11 cellular contexts compared by ENCODE assay signal in genomic region chr15:99239545-99240198, GRCh38. TPM values are rescaled to one million over a fixed set of nuclear protein-coding genes. Genes with fewer than 3 reads are reported as not detected.
DNase-seq lines count a peak whose midpoint lies in the region; ATAC-seq and TF ChIP-seq lines count a peak whose summit lies in the region.
"Had no signal": no experiment of that assay in that cellular context is flagged by ENCODE, and none has a peak within 500 bp of the region (broad histone marks: within the 10 kb centered on the region; RNA-seq: fewer than 3 reads in every experiment).

No MANE protein-coding gene starts in this region.

- DNase-seq in brain microvascular endothelial cell = peak; percentile 48
- DNase-seq in activated effector memory CD4-positive, alpha-beta T cell treated with Interleukin-2 at 50 U/mL for 16 hours = no peak
- DNase-seq in ovary = no peak
- no peak for DNase-seq in amniotic stem cell (lab: John Stamatoyannopoulos, UW)
- DNase-seq in NCI-H1092 treated with DMSO at 0.1 percent for 48 hours (lab: John Stamatoyannopoulos, UW) = no peak
- DNase-seq: effector CD4-positive, alpha-beta T cell; NCI-H524; testis had no signal

- TF ChIP-seq EP300 in ovary (IDR thresholded peaks at IDR 0.05) = no peak

- intact Hi-C loops in ovary (cut with DNase I) = no loop called here

- WGBS in ovary, 3 donors = 77 to 85% (median 81%) methylated on average over 1 of the region's 1 CpG

- TF ChIP-seq CTCF in brain microvascular endothelial cell (IDR thresholded peaks at IDR 0.05; ENCODE audit: low read depth, low read length, missing control alignments) = no peak
- TF ChIP-seq CTCF in ovary (IDR thresholded peaks at IDR 0.05) = no peak

- H3K27me3 ChIP-seq in brain microvascular endothelial cell (replicated peaks) = no peaks in the 10 kb centered on the region
- H3K27me3 ChIP-seq in ovary = no peaks in the 10 kb centered on the region
- H3K27me3 ChIP-seq: testis had no signal

- H3K4me3 ChIP-seq in brain microvascular endothelial cell (ENCODE audit: low read depth, low read length) = no peak overlapping the region
- H3K4me3 ChIP-seq in ovary = no peak overlapping the region
- H3K4me3 ChIP-seq: testis had no signal

- H3K36me3 ChIP-seq in brain microvascular endothelial cell (replicated peaks) = peaks cover 11% of the 10 kb centered on the region
- no peaks in the 10 kb centered on the region for H3K36me3 ChIP-seq in ovary

- ATAC-seq in GM18505 (IDR thresholded peaks at IDR 0.05; ENCODE audit: unreplicated experiment) = peak; percentile 94
- ATAC-seq in GM21390 (IDR thresholded peaks at IDR 0.05; ENCODE audit: unreplicated experiment) = peak; percentile 89
- peak; percentile 70 for ATAC-seq in HG03139 (IDR thresholded peaks at IDR 0.05; ENCODE audit: unreplicated experiment)

- H3K9me3 ChIP-seq in ovary = no peaks in the 10 kb centered on the region
- H3K9me3 ChIP-seq: testis had no signal

- TF ChIP-seq POLR2A in GM18505 (IDR thresholded peaks at IDR 0.05; ENCODE audit: borderline replicate concordance, extremely low read depth, insufficient read depth, insufficient read length) (no peak), ovary (IDR thresholded peaks at IDR 0.05) (no peak)

- in situ Hi-C loops in brain microvascular endothelial cell (cut with HindIII; ENCODE audit: low pct_ligation_motif_present, low sequenced_read_pairs) = no loop called here

- no peaks in the 10 kb centered on the region for H3K4me1 ChIP-seq in ovary (ENCODE audit: insufficient read depth)
- H3K4me1 ChIP-seq: testis had no signal

- H3K27ac ChIP-seq in brain microvascular endothelial cell (peak overlapping the region; percentile 50), ovary (no peak overlapping the region)
- H3K27ac ChIP-seq: testis had no signal

RNA-seq across cellular contexts. Expression of gene TTC23, which starts 9.7 kb away (rescaled TPM):
- 10 to 100 TPM; 15.9 to 31.0 (median 25.8) TPM for total RNA-seq in ovary
- polyA plus RNA-seq in ovary = 10 to 100 TPM; 17.2 to 35.8 TPM

RNA-seq across cellular contexts. Expression of gene LRRC28, which starts 11.6 kb away (rescaled TPM):
- 10 to 100 TPM; 16.6 to 39.7 (median 19.6) TPM for total RNA-seq in ovary
- polyA plus RNA-seq in ovary = 10 to 100 TPM; 11.3 to 33.8 TPM
